Comparison of ENCODE assay signal across 8 cellular contexts in the genomic region with DNA sequence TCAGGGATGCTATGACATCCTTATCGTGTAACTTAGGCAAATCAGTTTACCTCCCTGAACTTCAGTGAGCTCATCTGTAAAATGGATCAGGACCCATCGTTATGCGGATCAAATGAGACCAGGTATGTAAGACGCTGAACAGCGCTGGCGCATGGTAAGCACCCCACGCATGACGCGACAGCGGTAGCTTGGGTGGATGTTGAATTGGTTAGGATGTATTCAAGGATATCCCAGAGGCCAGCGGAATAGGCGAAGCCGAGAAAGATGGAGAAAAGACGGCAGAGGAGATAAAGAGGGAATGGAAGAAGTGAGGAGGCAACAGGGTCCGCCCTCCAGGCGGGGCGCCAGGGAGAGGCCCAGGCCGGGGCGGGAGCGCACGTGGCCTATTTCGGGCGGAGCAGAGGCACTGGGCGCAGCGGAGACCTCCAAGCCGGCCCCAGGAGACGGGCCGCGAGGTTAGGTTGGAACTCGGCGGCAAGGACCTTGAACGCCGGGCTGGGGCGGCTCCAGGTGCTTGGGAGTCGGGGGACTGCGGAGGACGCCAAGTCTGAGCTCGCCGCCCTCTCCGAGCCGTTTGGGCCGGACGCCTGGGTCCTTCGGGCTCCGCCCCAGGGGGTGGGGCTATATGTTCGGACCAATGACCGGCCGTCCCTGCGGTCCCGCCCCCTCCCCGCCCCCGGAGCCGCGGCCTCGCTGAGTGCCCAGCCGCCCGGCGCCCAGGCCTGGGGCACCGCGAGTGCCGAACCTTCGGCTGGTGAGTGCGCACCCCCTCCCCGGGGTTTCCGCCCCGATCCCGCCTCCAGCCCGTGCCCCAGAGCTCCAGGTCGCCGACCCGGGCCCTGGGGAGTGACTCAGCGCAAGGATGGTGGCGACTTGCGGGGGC. TPM values are rescaled to one million over a fixed set of nuclear protein-coding genes. Genes with fewer than 3 reads are reported as not detected.
DNase-seq lines count a peak whose midpoint lies in the region; ATAC-seq and TF ChIP-seq lines count a peak whose summit lies in the region.

TSS of gene ZNF771 (plus strand) at position 696 of the 883 bp plus-strand sequence. CDS start 448 bp downstream, outside the sequence.

- POLR2A ChIA-PET in AG04449 (lab: Yijun Ruan, JAX) = interaction anchor here (0.6 to 1.4 kb wide), 4 partner anchors 8 to 36 kb away, joined by 3 to 11 read pairs (median 6); partner anchors contain the start of gene ZNF48

- CTCF ChIA-PET in AG04449 (lab: Yijun Ruan, JAX) = interaction anchor here (0.8 to 7.5 kb wide), 16 partner anchors 8 to 375 kb away, joined by 3 to 94 read pairs (median 5); partner anchors contain the start of genes DCTPP1, TBX6 and ZNF48

- TF ChIP-seq CTCF in AG04449 (IDR thresholded peaks at IDR 0.05; ENCODE audit: insufficient read depth, low read length, missing control alignments) (no peak), kidney epithelial cell (IDR thresholded peaks at IDR 0.05; ENCODE audit: insufficient read depth, low read length, poor library complexity, severe bottlenecking) (no peak)

- peak; percentile 60 for TF ChIP-seq POLR2A in GM18526 (IDR thresholded peaks at IDR 0.05; ENCODE audit: extremely low read depth, insufficient read length)

- DNase-seq in AG04449 (ENCODE audit: low read depth, low spot score) (peak; percentile 17), NCI-H2196 treated with DMSO at 0.1 percent for 48 hours (lab: John Stamatoyannopoulos, UW; ENCODE audit: unreplicated experiment) (peak; percentile 82), cerebellar cortex (ENCODE audit: low spot score) (peak; percentile 91), kidney epithelial cell (ENCODE audit: low read depth) (no peak)
- DNase-seq in stimulated activated CD4-positive, alpha-beta T cell treated with anti-CD3 and anti-CD28 coated beads, Interleukin-15, amount 100 ng/mL, for 24 hours = peak; percentile 98

- ATAC-seq in HG03064 (IDR thresholded peaks at IDR 0.05; ENCODE audit: low read depth, unreplicated experiment) = peak; percentile 84
- ATAC-seq in activated CD4-positive, CD25-positive, alpha-beta regulatory T cell treated with anti-CD3 and anti-CD28 coated beads, Interleukin-2, amount 50 U/mL, for 24 hours = peak; percentile 85 to 88

- H3K4me3 ChIP-seq in AG04449 (ENCODE audit: low read depth, low read length) (peak within 1 kb of the TSS; percentile 76), kidney epithelial cell (ENCODE audit: low read depth, low read length) (peak within 1 kb of the TSS; percentile 78)

- no peaks in the 10 kb centered on the region for H3K27me3 ChIP-seq in kidney epithelial cell (ENCODE audit: control insufficient read depth, insufficient read depth, low read length)

- H3K36me3 ChIP-seq in kidney epithelial cell (ENCODE audit: control insufficient read depth, insufficient read depth, low read length) = peaks cover 2% of the 10 kb centered on the region

RNA-seq across cellular contexts. Expression of gene ZNF771, which starts in this region (rescaled TPM):
- total RNA-seq in kidney epithelial cell = 10.3 and 16.7 TPM in 2 replicates
